In genomic region chr7:41003031-41003925, GRCh38 we compare ENCODE assay signal across 8 cellular contexts.
A peak's percentile ranks its signal among the peaks of the same experiment; 100 is the strongest.
DNase-seq lines count a peak whose midpoint lies in the region; ATAC-seq and TF ChIP-seq lines count a peak whose summit lies in the region.

No MANE protein-coding gene starts in this region.

- H3K4me1 Mint-ChIP-seq in activated CD8-positive, alpha-beta memory T cell treated with anti-CD3 and anti-CD28 coated beads, Interleukin-2, amount 10 ng/mL, durations not matched to agents 7 days and 5 days = no peaks in the 10 kb centered on the region

- peak; percentile 44 to 60 (median 51) for TF ChIP-seq CTCF in esophagus muscularis mucosa (IDR thresholded peaks at IDR 0.05)

- H2AFZ ChIP-seq in trophoblast cell (ENCODE audit: insufficient read depth, low read length, poor library complexity) = no peak overlapping the region

- ATAC-seq in activated CD8-positive, alpha-beta memory T cell treated with anti-CD3 and anti-CD28 coated beads, Interleukin-2, amount 10 ng/mL, durations not matched to agents 7 days and 5 days = no peak
- ATAC-seq in HG02763 (IDR thresholded peaks at IDR 0.05; ENCODE audit: unreplicated experiment) = peak; percentile 44

- H3K36me3 ChIP-seq in esophagus muscularis mucosa (no peaks in the 10 kb centered on the region), trophoblast cell (ENCODE audit: control insufficient read depth in 1 of 2, insufficient read depth in 2 of 2, low read length in 2 of 2) (no peaks in the 10 kb centered on the region)

- no peaks in the 10 kb centered on the region for H3K9me3 Mint-ChIP-seq in activated CD8-positive, alpha-beta memory T cell treated with anti-CD3 and anti-CD28 coated beads, Interleukin-2, amount 10 ng/mL, durations not matched to agents 7 days and 5 days (ENCODE audit: low read depth)

- H3K27me3 ChIP-seq in esophagus muscularis mucosa (no peaks in the 10 kb centered on the region), trophoblast cell (ENCODE audit: insufficient read depth, low read length) (no peaks in the 10 kb centered on the region)

- H2BK5ac ChIP-seq in trophoblast cell (ENCODE audit: low read depth, low read length, poor library complexity) = no peak overlapping the region

- no peak overlapping the region for H2BK120ac ChIP-seq in trophoblast cell (ENCODE audit: insufficient read depth, low read length, poor library complexity)

- no peak overlapping the region for H2BK12ac ChIP-seq in trophoblast cell (ENCODE audit: low read length)

- H3K9ac ChIP-seq in trophoblast cell (ENCODE audit: low read length) = no peak overlapping the region

- H3K79me1 ChIP-seq in trophoblast cell (ENCODE audit: low read length) = peaks cover 21% of the 10 kb centered on the region

- intact Hi-C loops in esophagus muscularis mucosa (cut with DNase I) = no loop called here

- peaks cover 2% of the 10 kb centered on the region for H3K79me2 ChIP-seq in trophoblast cell (ENCODE audit: control insufficient read depth, insufficient read depth, low read length, poor library complexity)

- 77% methylated on average over 10 of the region's 10 CpGs for WGBS in esophagus muscularis mucosa
- no CpG with 5 or more reads among the region's 10 CpGs for WGBS in trophoblast cell (ENCODE audit: extremely low coverage, insufficient coverage, insufficient read length)

- H3K23ac ChIP-seq in trophoblast cell (ENCODE audit: low read length) = no peak overlapping the region

- H3K9me3 ChIP-seq in esophagus muscularis mucosa = no peaks in the 10 kb centered on the region
- H3K9me3 ChIP-seq in trophoblast cell (ENCODE audit: insufficient read depth, low read depth, low read length) = no peaks in the 10 kb centered on the region

- no peak overlapping the region for H3K18ac ChIP-seq in trophoblast cell (ENCODE audit: low read length)

- no peaks in the 10 kb centered on the region for H3K27me3 Mint-ChIP-seq in activated CD8-positive, alpha-beta memory T cell treated with anti-CD3 and anti-CD28 coated beads, Interleukin-2, amount 10 ng/mL, durations not matched to agents 7 days and 5 days

- no peak overlapping the region for H2AK5ac ChIP-seq in trophoblast cell (ENCODE audit: low read length)

- no peak overlapping the region for H4K12ac ChIP-seq in trophoblast cell (ENCODE audit: low read depth, low read length)

- no peaks in the 10 kb centered on the region for H3K4me1 ChIP-seq in esophagus muscularis mucosa
- H3K4me1 ChIP-seq in trophoblast cell (ENCODE audit: control insufficient read depth in 1 of 2, insufficient read depth in 2 of 2, low read length in 2 of 2) = peaks cover 3 to 7% of the 10 kb centered on the region in 2 experiments

- H3K4me2 ChIP-seq in trophoblast cell (ENCODE audit: low read length) = no peak overlapping the region

- H3K14ac ChIP-seq in trophoblast cell (ENCODE audit: low read length) = no peak overlapping the region

- no peak overlapping the region for H3K4me3 Mint-ChIP-seq in activated CD8-positive, alpha-beta memory T cell treated with anti-CD3 and anti-CD28 coated beads, Interleukin-2, amount 10 ng/mL, durations not matched to agents 7 days and 5 days

- no peak for TF ChIP-seq POLR2A in esophagus muscularis mucosa (IDR thresholded peaks at IDR 0.05; ENCODE audit: low read depth)

- no peak overlapping the region for H3K27ac Mint-ChIP-seq in activated CD8-positive, alpha-beta memory T cell treated with anti-CD3 and anti-CD28 coated beads, Interleukin-2, amount 10 ng/mL, durations not matched to agents 7 days and 5 days

- H3K4ac ChIP-seq in trophoblast cell (ENCODE audit: low read depth, low read length) = no peak overlapping the region

- no peak for TF ChIP-seq EP300 in esophagus muscularis mucosa (IDR thresholded peaks at IDR 0.05)

- no peak overlapping the region for H4K91ac ChIP-seq in trophoblast cell (ENCODE audit: low read depth, low read length)

- no peak overlapping the region for H3K4me3 ChIP-seq in esophagus muscularis mucosa
- H3K4me3 ChIP-seq in trophoblast cell (ENCODE audit: low read depth, low read length) = no peak overlapping the region

- peak; percentile 42 for DNase-seq in activated CD8-positive, alpha-beta memory T cell treated with anti-CD3 and anti-CD28 coated beads, Interleukin-2, amount 10 ng/mL, durations not matched to agents 7 days and 5 days
- DNase-seq in activated CD8-positive, alpha-beta memory T cell treated with anti-CD3 and anti-CD28 coated beads, Interleukin-2, amount 50 U/mL, for 4 hours = no peak
- DNase-seq in RPMI7951 (ENCODE audit: low read depth) (peak; percentile 58), esophagus muscularis mucosa (ENCODE audit: extremely low spot score) (peak; percentile 62), trophoblast cell (peak; percentile 86 to 95), OCI-M2 (lab: John Stamatoyannopoulos, UW; ENCODE audit: unreplicated experiment) (no peak)
- no peak for DNase-seq in NK-92 treated with Interleukin-12 subunit alpha and Interleukin-12 subunit beta, amount 100 ng/mL, for 24 hours (lab: John Stamatoyannopoulos, UW)

- H4K8ac ChIP-seq in trophoblast cell (ENCODE audit: low read depth, low read length) = no peak overlapping the region

- CTCF ChIA-PET in activated CD8-positive, alpha-beta memory T cell treated with anti-CD3 and anti-CD28 coated beads, Interleukin-2, amount 10 ng/mL, durations not matched to agents 7 days and 5 days (lab: Charles Lee) = interaction anchor here (1.3 to 1.6 kb wide), 3 partner anchors 45 to 771 kb away, joined by 4 to 6 read pairs (median 4); no protein-coding TSS in a partner anchor

- H3K36me3 Mint-ChIP-seq in activated CD8-positive, alpha-beta memory T cell treated with anti-CD3 and anti-CD28 coated beads, Interleukin-2, amount 10 ng/mL, durations not matched to agents 7 days and 5 days = no peaks in the 10 kb centered on the region

- no peak overlapping the region for H3K27ac ChIP-seq in esophagus muscularis mucosa (replicated peaks in 1 of 4)
- peak overlapping the region; percentile 77 for H3K27ac ChIP-seq in trophoblast cell (ENCODE audit: low read depth, low read length)

Comparison
In these comparisons a context has a peak if more than half of its experiments do, and no peak if none do; other contexts are left out.
1. DNase-seq: peak in activated CD8-positive, alpha-beta memory T cell treated with anti-CD3 and anti-CD28 coated beads, Interleukin-2, amount 10 ng/mL, durations not matched to agents 7 days and 5 days (single experiment), RPMI7951 (single experiment), esophagus muscularis mucosa (single experiment) and trophoblast cell (2 of 2); none in activated CD8-positive, alpha-beta memory T cell treated with anti-CD3 and anti-CD28 coated beads, Interleukin-2, amount 50 U/mL, for 4 hours (single experiment), OCI-M2 (single experiment) and NK-92 treated with Interleukin-12 subunit alpha and Interleukin-12 subunit beta, amount 100 ng/mL, for 24 hours (single experiment).